In genomic region chr1:241640149-241640866, GRCh38 we compare ENCODE assay signal across 8 cellular contexts. TPM values are rescaled to one million over a fixed set of nuclear protein-coding genes. Genes with fewer than 3 reads are reported as not detected.
A peak's percentile ranks its signal among the peaks of the same experiment; 100 is the strongest.
DNase-seq lines count a peak whose midpoint lies in the region; TF ChIP-seq lines count a peak whose summit lies in the region.

A gene with protein sequence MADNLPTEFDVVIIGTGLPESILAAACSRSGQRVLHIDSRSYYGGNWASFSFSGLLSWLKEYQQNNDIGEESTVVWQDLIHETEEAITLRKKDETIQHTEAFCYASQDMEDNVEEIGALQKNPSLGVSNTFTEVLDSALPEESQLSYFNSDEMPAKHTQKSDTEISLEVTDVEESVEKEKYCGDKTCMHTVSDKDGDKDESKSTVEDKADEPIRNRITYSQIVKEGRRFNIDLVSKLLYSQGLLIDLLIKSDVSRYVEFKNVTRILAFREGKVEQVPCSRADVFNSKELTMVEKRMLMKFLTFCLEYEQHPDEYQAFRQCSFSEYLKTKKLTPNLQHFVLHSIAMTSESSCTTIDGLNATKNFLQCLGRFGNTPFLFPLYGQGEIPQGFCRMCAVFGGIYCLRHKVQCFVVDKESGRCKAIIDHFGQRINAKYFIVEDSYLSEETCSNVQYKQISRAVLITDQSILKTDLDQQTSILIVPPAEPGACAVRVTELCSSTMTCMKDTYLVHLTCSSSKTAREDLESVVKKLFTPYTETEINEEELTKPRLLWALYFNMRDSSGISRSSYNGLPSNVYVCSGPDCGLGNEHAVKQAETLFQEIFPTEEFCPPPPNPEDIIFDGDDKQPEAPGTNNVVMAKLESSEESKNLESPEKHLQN (minus strand): TSS chr1:241640369. CDS start chr1:241635766, 4,603 bp downstream.
OPN3 (minus strand) TSS chr1:241640369; CDS start chr1:241640254, 115 bp downstream.

- peaks cover 4 to 46% (median 29%) of the 10 kb centered on the region in 4 donors for H3K4me1 ChIP-seq in stomach

- H3K36me3 Mint-ChIP-seq in neural crest cell (ENCODE audit: low read depth) = peaks cover 20% of the 10 kb centered on the region

- peaks cover 0 to 6% (median 5%) of the 10 kb centered on the region in 4 donors for H3K36me3 ChIP-seq in stomach

- no peak for TF ChIP-seq CTCF in fibroblast of villous mesenchyme (IDR thresholded peaks at IDR 0.05; ENCODE audit: insufficient read depth, low read depth, low read length)
- TF ChIP-seq CTCF in neural crest cell (conservative IDR thresholded peaks at IDR 0.05) = peak; percentile 32
- no peak for TF ChIP-seq CTCF in stomach (IDR thresholded peaks at IDR 0.05)

- no peaks in the 10 kb centered on the region for H3K27me3 ChIP-seq in stomach

- H3K4me3 ChIP-seq in fibroblast of villous mesenchyme (ENCODE audit: low read depth, low read length) (peak within 1 kb of the TSS; percentile 78), stomach (peak within 1 kb of the TSS; percentile 63 to 84 (median 76))

- H3K27ac Mint-ChIP-seq in neural crest cell (ENCODE audit: unreplicated experiment) = peak within 1 kb of the TSS; percentile 12

- peak; percentile 88 for DNase-seq in EL
- peak; percentile 70 for DNase-seq in H4 (ENCODE audit: low spot score)
- peak; percentile 92 for DNase-seq in LoVo (ENCODE audit: low spot score)
- DNase-seq in SHP77 (lab: John Stamatoyannopoulos, UW) = peak; percentile 82 to 93
- peak; percentile 96 for DNase-seq in activated effector memory CD4-positive, alpha-beta T cell treated with anti-CD3 and anti-CD28 coated beads, Interleukin-2, amount 50 U/mL, for 16 hours
- peak; percentile 87 for DNase-seq in fibroblast of villous mesenchyme (ENCODE audit: low read depth)
- DNase-seq in neural crest cell (ENCODE audit: low read depth, low spot score) = peak; percentile 90
- peak; percentile 96 for DNase-seq in stomach

- WGBS in stomach, 5 donors = 4 to 49% (median 6%) methylated on average over 7 to 81 of the region's 81 CpGs

- H3K4me3 Mint-ChIP-seq in neural crest cell = peak within 1 kb of the TSS; percentile 86

- H3K9me3 ChIP-seq in stomach = no peaks in the 10 kb centered on the region

- intact Hi-C loops in stomach (cut with DNase I; ENCODE audit: low total_unique reads) = no loop called here

- H3K27me3 Mint-ChIP-seq in neural crest cell (ENCODE audit: low read depth) = no peaks in the 10 kb centered on the region

- TF ChIP-seq EP300 in stomach (IDR thresholded peaks at IDR 0.05) = no peak

- H3K27ac ChIP-seq in stomach = peak within 1 kb of the TSS; percentile 83 to 89 (median 84)

- TF ChIP-seq POLR2A in stomach (IDR thresholded peaks at IDR 0.05) = no peak

- peaks cover 5% of the 10 kb centered on the region for H3K9me3 Mint-ChIP-seq in neural crest cell

- H3K4me1 Mint-ChIP-seq in neural crest cell = peaks cover 33% of the 10 kb centered on the region

RNA-seq across cellular contexts. Expression of the first gene that starts in this region (rescaled TPM):
- 6.7 and 8.6 TPM in 2 replicates for total RNA-seq in H4 (2014; rRNA removed; shearing (Covaris generic))
- total RNA-seq in fibroblast of villous mesenchyme = 16.4 and 17.7 TPM in 2 replicates
- 21.3 and 22.5 TPM in 2 replicates for total RNA-seq in neural crest cell
- 10 to 100 TPM in 2 of 5 donors, 1 to 10 TPM in 3; 2.3 to 26.4 (median 5.5) TPM for total RNA-seq in stomach
- 1 to 10 TPM; 1.1 to 1.7 (median 1.7) TPM for polyA plus RNA-seq in stomach

RNA-seq across cellular contexts. Expression of gene OPN3, which starts in this region (rescaled TPM):
- total RNA-seq in H4 (2014; rRNA removed; shearing (Covaris generic)) = 59.6 and 64.0 TPM in 2 replicates
- total RNA-seq in fibroblast of villous mesenchyme (19.6 and 47.5 TPM in 2 replicates), neural crest cell (31.2 and 32.1 TPM in 2 replicates), stomach (10 to 100 TPM in 1 of 5 donors, 1 to 10 TPM in 3, not detected in 1; 1.8 to 11.7 (median 7.6) TPM)
- 10 to 100 TPM in 1 of 3 donors, 1 to 10 TPM in 2; 5.8 to 15.1 (median 8.1) TPM for polyA plus RNA-seq in stomach

Comparison
In these comparisons a context has a peak if more than half of its experiments do, and no peak if none do; other contexts are left out.
1. Peak in every context shown above with its lines: DNase-seq, H3K4me3 ChIP-seq and H3K27ac ChIP-seq.